8 cellular contexts compared by ENCODE assay signal in genomic region chr17:27805520-27806146, GRCh38. TPM values are rescaled to one million over a fixed set of nuclear protein-coding genes. Genes with fewer than 3 reads are reported as not detected.
DNase-seq lines count a peak whose midpoint lies in the region; ATAC-seq and TF ChIP-seq lines count a peak whose summit lies in the region.

No MANE protein-coding gene starts in this region.

- TF ChIP-seq CTCF in fibroblast of mammary gland (conservative IDR thresholded peaks at IDR 0.05; ENCODE audit: control insufficient read depth, insufficient read depth, low read depth, low read length): peak; percentile 86

- H3K4me3 Mint-ChIP-seq in activated T-cell treated with anti-CD3 and anti-CD28 coated beads, Interleukin-2, amount 50 U/mL, for 4 hours: peak overlapping the region; percentile 82
- H3K4me3 Mint-ChIP-seq in natural killer cell treated with Interleukin-12 subunit alpha and Interleukin-12 subunit beta and Interleukin-15 and Interleukin-18, amount 100 ng/mL, for 72 hours: peak overlapping the region; percentile 81
- peak overlapping the region; percentile 79 to 80 for H3K4me3 Mint-ChIP-seq in stimulated activated naive B cell treated with anti-CD40 and anti-IgM and Interleukin-4, amounts not matched to agents 10 μg/mL and 1 μg/mL and 100 μg/mL, for 72 hours

- ATAC-seq in GM19452 (IDR thresholded peaks at IDR 0.05; ENCODE audit: unreplicated experiment): peak; percentile 45
- ATAC-seq in activated T-cell treated with anti-CD3 and anti-CD28 coated beads, Interleukin-2, amount 50 U/mL, for 4 hours: peak; percentile 65 to 70
- peak; percentile 72 to 76 for ATAC-seq in natural killer cell treated with Interleukin-12 subunit alpha and Interleukin-12 subunit beta and Interleukin-15 and Interleukin-18, amount 100 ng/mL, for 72 hours
- peak; percentile 74 to 82 for ATAC-seq in stimulated activated naive B cell treated with anti-CD40 and anti-IgM and Interleukin-4, amounts not matched to agents 10 μg/mL and 1 μg/mL and 100 μg/mL, for 72 hours (replicated peaks)

- H3K9me3 Mint-ChIP-seq in activated T-cell treated with anti-CD3 and anti-CD28 coated beads, Interleukin-2, amount 50 U/mL, for 4 hours: peaks cover 4% of the 10 kb centered on the region
- H3K9me3 Mint-ChIP-seq in natural killer cell treated with Interleukin-12 subunit alpha and Interleukin-12 subunit beta and Interleukin-15 and Interleukin-18, amount 100 ng/mL, for 72 hours: no peaks in the 10 kb centered on the region
- no peaks in the 10 kb centered on the region for H3K9me3 Mint-ChIP-seq in stimulated activated naive B cell treated with anti-CD40 and anti-IgM and Interleukin-4, amounts not matched to agents 10 μg/mL and 1 μg/mL and 100 μg/mL, for 72 hours

- H3K36me3 Mint-ChIP-seq in activated T-cell treated with anti-CD3 and anti-CD28 coated beads, Interleukin-2, amount 50 U/mL, for 4 hours (ENCODE audit: insufficient read depth): no peaks in the 10 kb centered on the region
- H3K36me3 Mint-ChIP-seq in natural killer cell treated with Interleukin-12 subunit alpha and Interleukin-12 subunit beta and Interleukin-15 and Interleukin-18, amount 100 ng/mL, for 72 hours: no peaks in the 10 kb centered on the region
- no peaks in the 10 kb centered on the region for H3K36me3 Mint-ChIP-seq in stimulated activated naive B cell treated with anti-CD40 and anti-IgM and Interleukin-4, amounts not matched to agents 10 μg/mL and 1 μg/mL and 100 μg/mL, for 72 hours

- H3K27me3 Mint-ChIP-seq in activated T-cell treated with anti-CD3 and anti-CD28 coated beads, Interleukin-2, amount 50 U/mL, for 4 hours (ENCODE audit: low read depth): no peaks in the 10 kb centered on the region
- no peaks in the 10 kb centered on the region for H3K27me3 Mint-ChIP-seq in natural killer cell treated with Interleukin-12 subunit alpha and Interleukin-12 subunit beta and Interleukin-15 and Interleukin-18, amount 100 ng/mL, for 72 hours
- no peaks in the 10 kb centered on the region for H3K27me3 Mint-ChIP-seq in stimulated activated naive B cell treated with anti-CD40 and anti-IgM and Interleukin-4, amounts not matched to agents 10 μg/mL and 1 μg/mL and 100 μg/mL, for 72 hours

- DNase-seq in CD1c-positive myeloid dendritic cell (ENCODE audit: extremely low spot score) (peak; percentile 85), OCI-M1 (lab: John Stamatoyannopoulos, UW) (peak; percentile 93), fibroblast of mammary gland (ENCODE audit: low read depth) (peak; percentile 87)
- DNase-seq in Jurkat, Clone E6-1 (ENCODE audit: low read depth, low spot score): peak; percentile 91
- peak; percentile 73 for DNase-seq in activated T-cell treated with anti-CD3 and anti-CD28 coated beads, Interleukin-2, amount 50 U/mL, for 4 hours
- DNase-seq in natural killer cell treated with Interleukin-12 subunit alpha and Interleukin-12 subunit beta and Interleukin-15 and Interleukin-18, amount 100 ng/mL, for 72 hours (ENCODE audit: low spot score): peak; percentile 84
- DNase-seq in stimulated activated naive B cell treated with anti-CD40 and anti-IgM and Interleukin-4, amounts not matched to agents 10 μg/mL and 1 μg/mL and 100 μg/mL, for 72 hours: peak; percentile 62

- peaks cover 39% of the 10 kb centered on the region for H3K4me1 Mint-ChIP-seq in activated T-cell treated with anti-CD3 and anti-CD28 coated beads, Interleukin-2, amount 50 U/mL, for 4 hours (ENCODE audit: low read depth)
- peaks cover 39 to 41% of the 10 kb centered on the region in 2 donors for H3K4me1 Mint-ChIP-seq in natural killer cell treated with Interleukin-12 subunit alpha and Interleukin-12 subunit beta and Interleukin-15 and Interleukin-18, amount 100 ng/mL, for 72 hours (ENCODE audit: low read depth in 2 of 2)
- peaks cover 41 to 53% of the 10 kb centered on the region in 2 donors for H3K4me1 Mint-ChIP-seq in stimulated activated naive B cell treated with anti-CD40 and anti-IgM and Interleukin-4, amounts not matched to agents 10 μg/mL and 1 μg/mL and 100 μg/mL, for 72 hours

- H3K27ac Mint-ChIP-seq in natural killer cell treated with Interleukin-12 subunit alpha and Interleukin-12 subunit beta and Interleukin-15 and Interleukin-18, amount 100 ng/mL, for 72 hours: peak overlapping the region; percentile 92 to 94
- H3K27ac Mint-ChIP-seq in stimulated activated naive B cell treated with anti-CD40 and anti-IgM and Interleukin-4, amounts not matched to agents 10 μg/mL and 1 μg/mL and 100 μg/mL, for 72 hours: peak overlapping the region; percentile 93

- H3K4me3 ChIP-seq in Jurkat, Clone E6-1 (ENCODE audit: low read length): peak overlapping the region; percentile 43
- no peak overlapping the region for H3K4me3 ChIP-seq in fibroblast of mammary gland (ENCODE audit: control insufficient read depth, low read depth, low read length)

RNA-seq across cellular contexts. Expression of gene NOS2, which starts 5.3 kb away (rescaled TPM):
- not detected for polyA plus RNA-seq in Jurkat, Clone E6-1 (2012; ENCODE audit: insufficient read depth, insufficient read length)
- total RNA-seq in activated T-cell treated with anti-CD3 and anti-CD28 coated beads, Interleukin-2, amount 50 U/mL, for 4 hours: not detected
- not detected for total RNA-seq in natural killer cell treated with Interleukin-12 subunit alpha and Interleukin-12 subunit beta and Interleukin-15 and Interleukin-18, amount 100 ng/mL, for 72 hours
